Comparison of ENCODE assay signal across 25 cellular contexts in genomic region chr13:109393045-109393444, GRCh38.
"Had no signal": no experiment of that assay in that cellular context is flagged by ENCODE, and none has a peak within 500 bp of the region (broad histone marks: within the 10 kb centered on the region; RNA-seq: fewer than 3 reads in every experiment).

No MANE protein-coding gene starts in this region.

- H3K36me3 ChIP-seq: adrenal gland, MG63, Peyer's patch had no signal

- DNase-seq: activated CD4-positive, alpha-beta T cell treated with anti-CD3 and anti-CD28 coated beads for 48 hours; activated CD4-positive, alpha-beta T cell treated with anti-CD3 and anti-CD28 coated beads, Interleukin-2, amount 50 U/mL, for 4 hours; activated CD4-positive, CD25-positive, alpha-beta regulatory T cell treated with anti-CD3 and anti-CD28 coated beads, Interleukin-2, amount 50 U/mL, for 72 hours; activated CD8-positive, alpha-beta memory T cell treated with anti-CD3 and anti-CD28 coated beads, Interleukin-2, amount 50 U/mL, for 48 hours; activated CD8-positive, alpha-beta T cell treated with anti-CD3 and anti-CD28 coated beads, Interleukin-2, amount 10 ng/mL, durations not matched to agents 7 days and 5 days; activated naive CD4-positive, alpha-beta T cell treated with anti-CD3 and anti-CD28 coated beads, Interleukin-2, amount 50 U/mL, for 16 hours; activated naive CD8-positive, alpha-beta T cell treated with anti-CD3 and anti-CD28 coated beads, Interleukin-2, amount 10 ng/mL, durations not matched to agents 7 days and 5 days; activated T-cell treated with anti-CD3 and anti-CD28 coated beads, Interleukin-2, amount 50 U/mL, for 1 hour; adrenal gland; anterior cingulate cortex; caudate nucleus; KG1; MG63; NCI-H1105 treated with DMSO at 0.1 percent for 48 hours; NCI-H1436 treated with DMSO at 0.1 percent for 48 hours; NCI-H187; NCI-H2081; NCI-H446; NCI-H524; Peyer's patch; SHP77; T-helper 17 cell; T-helper 9 cell had no signal

- H3K9me3 ChIP-seq: adrenal gland, MG63, Peyer's patch had no signal

- H3K4me3 ChIP-seq: adrenal gland, MG63, Peyer's patch had no signal

- H3K4me1 ChIP-seq: adrenal gland had no signal

- ATAC-seq: activated CD8-positive, alpha-beta T cell treated with anti-CD3 and anti-CD28 coated beads, Interleukin-2, amount 10 ng/mL, durations not matched to agents 7 days and 5 days; T-helper 17 cell; WTC11 had no signal

- H3K27me3 ChIP-seq: adrenal gland, MG63, Peyer's patch had no signal

- H3K27ac ChIP-seq: adrenal gland, Peyer's patch, RWPE1 had no signal
